23 cellular contexts compared by ENCODE assay signal in the genomic region with DNA sequence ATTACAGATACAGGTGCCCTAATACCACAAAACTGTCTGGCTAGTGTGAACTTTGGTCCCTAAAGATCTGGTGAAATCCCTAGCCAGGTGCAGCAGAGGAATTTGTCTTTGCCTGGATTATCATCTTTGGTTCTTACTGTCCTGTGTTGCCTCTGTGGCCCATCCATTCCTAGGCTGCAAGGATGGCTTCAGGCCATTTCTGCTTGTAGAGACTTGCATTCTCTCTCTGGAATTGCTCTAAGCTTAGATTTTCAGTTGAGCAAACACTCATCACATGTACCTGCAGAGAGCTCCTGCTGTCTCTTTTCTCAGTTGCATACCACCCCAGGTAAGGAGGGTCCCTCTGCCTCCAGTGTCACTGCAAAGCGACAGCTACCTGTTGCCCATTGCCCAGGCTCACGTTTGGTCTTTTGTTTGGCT.
DNase-seq lines count a peak whose midpoint lies in the region; ATAC-seq and TF ChIP-seq lines count a peak whose summit lies in the region.
"Had no signal": no experiment of that assay in that cellular context is flagged by ENCODE, and none has a peak within 500 bp of the region (broad histone marks: within the 10 kb centered on the region; RNA-seq: fewer than 3 reads in every experiment).

No MANE protein-coding gene starts in this region.

- no peak overlapping the region for H3K4me3 Mint-ChIP-seq in mesothelial cell of epicardium
- H3K4me3 Mint-ChIP-seq: T-helper 17 cell, type B pancreatic cell had no signal

- no peaks in the 10 kb centered on the region; the same call in 1 of the 2 replicates for H3K4me1 ChIP-seq in HEK293 (ENCODE audit: control insufficient read depth, insufficient read depth, low read length)
- H3K4me1 ChIP-seq: psoas muscle had no signal

- H3K4me1 Mint-ChIP-seq in mesothelial cell of epicardium: peaks cover 16% of the 10 kb centered on the region

- in situ Hi-C loops in GM13977 (cut with MboI; ENCODE audit: low pct_unique_long_range_greater_than_20kb, low sequenced_read_pairs, unreplicated experiment): no loop called here

- peak overlapping the region; percentile 55 for H3K27ac Mint-ChIP-seq in mesothelial cell of epicardium
- H3K27ac Mint-ChIP-seq: type B pancreatic cell had no signal

- H3K27ac ChIP-seq in HEK293 (ENCODE audit: extremely low read depth, low read depth, low read length): no peak overlapping the region
- H3K27ac ChIP-seq: psoas muscle, SJSA1 had no signal

- no peak overlapping the region for H3K4me3 ChIP-seq in HEK293 (ENCODE audit: low read depth, low read length)
- H3K4me3 ChIP-seq: GM12878, psoas muscle, SJSA1 had no signal

- H3K36me3 Mint-ChIP-seq in mesothelial cell of epicardium: no peaks in the 10 kb centered on the region
- H3K36me3 Mint-ChIP-seq: type B pancreatic cell had no signal

- H3K9me3 Mint-ChIP-seq in mesothelial cell of epicardium: no peaks in the 10 kb centered on the region
- H3K9me3 Mint-ChIP-seq: type B pancreatic cell had no signal

- no peak for ATAC-seq in Right ventricle myocardium superior (ENCODE audit: poor library complexity)
- no peak for ATAC-seq in GM18511 (IDR thresholded peaks at IDR 0.05; ENCODE audit: unreplicated experiment)
- ATAC-seq: GM12878, psoas muscle, T-helper 17 cell had no signal

- H3K27me3 Mint-ChIP-seq in mesothelial cell of epicardium (ENCODE audit: low read depth): no peaks in the 10 kb centered on the region
- H3K27me3 Mint-ChIP-seq: T-helper 17 cell, type B pancreatic cell had no signal

- peak; percentile 31 for DNase-seq in NCI-H2171 treated with DMSO at 0.1 percent for 48 hours (lab: John Stamatoyannopoulos, UW)
- DNase-seq in NCI-H2171 (lab: John Stamatoyannopoulos, UW): no peak
- DNase-seq in SW480 (ENCODE audit: low spot score): peak; percentile 2
- no peak for DNase-seq in mesothelial cell of epicardium (ENCODE audit: low spot score in 2 of 2, unreplicated experiment in 2 of 2)
- no peak for DNase-seq in GM13977 (ENCODE audit: low spot score)
- no peak for DNase-seq in Right ventricle myocardium superior
- DNase-seq: activated CD4-positive, alpha-beta T cell treated with anti-CD3 and anti-CD28 coated beads for 4 hours; activated naive CD4-positive, alpha-beta T cell; activated T-cell treated with anti-CD3 and anti-CD28 coated beads, Interleukin-2, amount 50 U/mL, for 48 hours; anterior cingulate cortex; central memory CD4-positive, alpha-beta T cell; DND-41; kidney glomerular epithelial cell; MV-4-11; NCI-H187 treated with DMSO at 0.1 percent for 48 hours; NCI-H446 treated with DMSO at 0.1 percent for 48 hours; psoas muscle; T-helper 17 cell had no signal

- H3K9me3 ChIP-seq in HEK293 (ENCODE audit: control insufficient read depth, insufficient read depth, low read depth, low read length): no peaks in the 10 kb centered on the region
- H3K9me3 ChIP-seq: psoas muscle, SJSA1 had no signal

- CTCF ChIA-PET in HEK293 (lab: Yijun Ruan, JAX): interaction anchor here (0.5 kb wide), 1 partner anchor 157 kb away, joined by 3 read pairs; no protein-coding TSS in a partner anchor

- POLR2A ChIA-PET in HEK293 (lab: Yijun Ruan, JAX): no interaction called here

- intact Hi-C loops in Right ventricle myocardium superior (cut with DNase I): no loop called here

- no peak for TF ChIP-seq CTCF in HEK293 (tag by site-specific recombination; IDR thresholded peaks at IDR 0.05)
- no peak for TF ChIP-seq CTCF in mesothelial cell of epicardium (IDR thresholded peaks at IDR 0.05; ENCODE audit: unreplicated experiment)
- no peak for TF ChIP-seq CTCF in GM13977 (IDR thresholded peaks at IDR 0.05; ENCODE audit: extremely low read depth, insufficient read depth, missing control alignments)

- no peaks in the 10 kb centered on the region for H3K36me3 ChIP-seq in HEK293 (ENCODE audit: control insufficient read depth in 2 of 2, insufficient read depth in 1 of 2, low read length in 2 of 2)
- H3K36me3 ChIP-seq: SJSA1 had no signal

TF ChIP-seq in HEK293, 187 proteins besides CTCF, POLR2A, EP300 and RAD21:
- TF ChIP-seq WT1 (tag by site-specific recombination; IDR thresholded peaks at IDR 0.05): no peak
- peak; percentile 91 for TF ChIP-seq SCRT2 (tag by site-specific recombination; IDR thresholded peaks at IDR 0.05)
- TF ChIP-seq SCRT1 (tag by site-specific recombination; IDR thresholded peaks at IDR 0.05; ENCODE audit: borderline replicate concordance): peak; percentile 77
TF ChIP-seq in HEK293: peak in this region for 2.

Comparison
In these comparisons a context has a peak if more than half of its experiments do, and no peak if none do; other contexts are left out.
1. DNase-seq: peak in NCI-H2171 treated with DMSO at 0.1 percent for 48 hours (single experiment) and SW480 (single experiment); none in NCI-H2171 (single experiment), mesothelial cell of epicardium (0 of 2), GM13977 (single experiment) and Right ventricle myocardium superior (single experiment).